ENCODE assay signal across 27 cellular contexts in the genomic region with DNA sequence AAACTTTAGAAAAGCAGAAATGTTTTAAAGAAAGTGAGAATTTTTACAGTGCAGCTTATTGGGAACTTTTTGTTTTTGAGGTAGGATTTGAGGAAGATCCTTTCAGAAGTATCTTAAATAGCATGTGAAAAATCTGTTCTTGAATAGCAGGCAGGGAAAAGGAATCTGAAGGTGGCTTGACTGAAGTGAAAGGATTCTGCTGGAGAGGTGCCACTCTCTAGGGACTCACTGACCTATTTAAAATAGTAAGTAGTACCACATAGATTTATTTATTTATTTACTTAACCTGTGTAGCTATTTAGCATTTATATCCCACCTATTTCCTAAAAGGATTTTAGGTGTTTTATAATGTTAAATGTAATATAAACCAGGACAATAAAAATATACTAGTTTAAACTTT.
"Had no signal": no experiment of that assay in that cellular context is flagged by ENCODE, and none has a peak within 500 bp of the region (broad histone marks: within the 10 kb centered on the region; RNA-seq: fewer than 3 reads in every experiment).

No MANE protein-coding gene starts in this region.

- H3K4me3 Mint-ChIP-seq: immature natural killer cell; memory B cell; mesothelial cell of epicardium; naive B cell; nephron; stimulated activated naive B cell treated with anti-CD40 and anti-IgM and Interleukin-4, amounts not matched to agents 10 μg/mL and 1 μg/mL and 100 μg/mL, for 72 hours; stimulated activated naive CD8-positive, alpha-beta T cell treated with anti-CD3 and anti-CD28 coated beads, Interleukin-15, Interleukin-2, amounts not matched to agents 100 ng/mL and 50 ng/mL, for 24 hours had no signal

- H3K27ac Mint-ChIP-seq: memory B cell; mesothelial cell of epicardium; nephron; stimulated activated naive B cell treated with anti-CD40 and anti-IgM and Interleukin-4, amounts not matched to agents 10 μg/mL and 1 μg/mL and 100 μg/mL, for 72 hours; stimulated activated naive CD8-positive, alpha-beta T cell treated with anti-CD3 and anti-CD28 coated beads, Interleukin-15, Interleukin-2, amounts not matched to agents 100 ng/mL and 50 ng/mL, for 24 hours had no signal

- DNase-seq: dorsolateral prefrontal cortex; effector CD4-positive, alpha-beta T cell; foreskin fibroblast; glutamatergic neuron; hypothalamus; immature natural killer cell; islet precursor cell; mucosa of descending colon; naive B cell; nucleus accumbens; stimulated activated naive B cell treated with anti-CD40 and anti-IgM and Interleukin-4, amounts not matched to agents 10 μg/mL and 1 μg/mL and 100 μg/mL, for 72 hours; transverse colon; upper lobe of right lung; uterus had no signal

- H3K9me3 ChIP-seq: gastroesophageal sphincter, mucosa of descending colon, prostate gland, right atrium auricular region, thoracic aorta, transverse colon, upper lobe of right lung, uterus had no signal

- ATAC-seq: esophagus mucosa; gastroesophageal sphincter; mucosa of descending colon; sciatic nerve; stimulated activated naive B cell treated with anti-CD40 and anti-IgM and Interleukin-4, amounts not matched to agents 10 μg/mL and 1 μg/mL and 100 μg/mL, for 72 hours; upper lobe of right lung had no signal

- FAIRE-seq: colon had no signal

- H3K4me3 ChIP-seq: dorsolateral prefrontal cortex, gastroesophageal sphincter, lung, mucosa of descending colon, prostate gland, right atrium auricular region, thoracic aorta, transverse colon, upper lobe of right lung, uterus had no signal

- H3K4me1 ChIP-seq: prostate gland had no signal

- H3K27me3 Mint-ChIP-seq: memory B cell; naive B cell; stimulated activated naive B cell treated with anti-CD40 and anti-IgM and Interleukin-4, amounts not matched to agents 10 μg/mL and 1 μg/mL and 100 μg/mL, for 72 hours; stimulated activated naive CD8-positive, alpha-beta T cell treated with anti-CD3 and anti-CD28 coated beads, Interleukin-15, Interleukin-2, amounts not matched to agents 100 ng/mL and 50 ng/mL, for 24 hours had no signal

- H3K36me3 Mint-ChIP-seq: immature natural killer cell, memory B cell, mesothelial cell of epicardium, naive B cell had no signal

- H3K36me3 ChIP-seq: gastroesophageal sphincter, prostate gland, right atrium auricular region, thoracic aorta, transverse colon, upper lobe of right lung, uterus had no signal

- H3K27me3 ChIP-seq: dorsolateral prefrontal cortex, gastroesophageal sphincter, right atrium auricular region, transverse colon, upper lobe of right lung, uterus had no signal

- H3K9me3 Mint-ChIP-seq: immature natural killer cell; memory B cell; mesothelial cell of epicardium; naive B cell; nephron; stimulated activated naive B cell treated with anti-CD40 and anti-IgM and Interleukin-4, amounts not matched to agents 10 μg/mL and 1 μg/mL and 100 μg/mL, for 72 hours; stimulated activated naive CD8-positive, alpha-beta T cell treated with anti-CD3 and anti-CD28 coated beads, Interleukin-15, Interleukin-2, amounts not matched to agents 100 ng/mL and 50 ng/mL, for 24 hours had no signal

- H3K27ac ChIP-seq: dorsolateral prefrontal cortex, epithelial cell of prostate, gastroesophageal sphincter, prostate gland, right atrium auricular region, thoracic aorta, transverse colon, upper lobe of right lung, uterus had no signal
